ENCODE assay signal across 19 cellular contexts in the genomic region with DNA sequence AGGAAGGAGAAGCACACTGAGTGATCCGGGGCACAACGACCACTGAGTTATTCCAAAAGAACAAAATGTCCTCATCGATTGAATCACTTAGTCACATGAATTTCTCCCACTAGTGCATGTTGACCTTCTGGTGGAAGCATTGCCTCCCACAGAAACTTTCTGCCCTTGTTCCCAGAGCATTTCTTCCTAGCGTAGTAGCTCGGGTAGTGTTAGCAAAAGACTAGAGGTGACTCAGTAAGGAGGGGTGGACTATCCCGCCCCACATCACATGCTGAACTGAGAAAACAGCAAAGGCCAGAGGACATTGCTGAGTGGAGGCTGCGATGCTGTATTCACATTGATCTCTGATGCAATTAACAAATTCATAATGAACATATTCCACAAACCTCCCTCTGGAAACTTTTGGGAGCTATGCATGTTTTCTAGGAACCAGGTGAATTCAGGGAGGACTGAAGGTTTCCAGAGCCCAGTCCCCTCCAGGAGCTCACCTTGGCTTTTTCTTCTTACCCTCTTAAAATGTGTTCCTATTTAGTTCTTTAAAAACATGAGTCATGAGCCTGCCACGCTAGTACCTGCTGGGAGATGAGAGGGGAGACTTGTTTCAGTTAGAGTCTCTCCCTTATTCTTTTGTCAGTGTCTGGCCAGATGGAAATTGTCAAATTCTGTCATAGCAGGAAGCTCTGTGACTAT.
DNase-seq lines count a peak whose midpoint lies in the region; ATAC-seq, FAIRE-seq and TF ChIP-seq lines count a peak whose summit lies in the region.
"Had no signal": no experiment of that assay in that cellular context is flagged by ENCODE, and none has a peak within 500 bp of the region (broad histone marks: within the 10 kb centered on the region; RNA-seq: fewer than 3 reads in every experiment).

No MANE protein-coding gene starts in this region.

- no peaks in the 10 kb centered on the region for H3K36me3 Mint-ChIP-seq in endothelial cell (ENCODE audit: low read depth, unreplicated experiment)
- H3K36me3 Mint-ChIP-seq: CD4-positive, CD25-positive, alpha-beta regulatory T cell had no signal

- no peak overlapping the region for H3K4me3 Mint-ChIP-seq in endothelial cell (ENCODE audit: unreplicated experiment)
- H3K4me3 Mint-ChIP-seq: CD4-positive, CD25-positive, alpha-beta regulatory T cell had no signal

- 78 to 80% methylated on average over 8 of the region's 8 CpGs for WGBS in lower leg skin, 2 donors

- FAIRE-seq in GM19239 (lab: Jason Lieb, UNC) = no peak
- FAIRE-seq: A204.1, D721Med, G401.6, GM12892, GM18507, H1, K562 had no signal

- H3K27ac Mint-ChIP-seq in endothelial cell (ENCODE audit: unreplicated experiment) = no peak overlapping the region
- H3K27ac Mint-ChIP-seq: CD4-positive, CD25-positive, alpha-beta regulatory T cell had no signal

- no peak overlapping the region for H3K4me3 ChIP-seq in fibroblast of mammary gland (ENCODE audit: control insufficient read depth, low read depth, low read length)
- H3K4me3 ChIP-seq in lower leg skin (ENCODE audit: low read depth, poor library complexity, severe bottlenecking) = no peak overlapping the region
- H3K4me3 ChIP-seq: HAP-1, K562 had no signal

- no peak for TF ChIP-seq POLR2A in lower leg skin (IDR thresholded peaks at IDR 0.05)

- no peaks in the 10 kb centered on the region for H3K9me3 Mint-ChIP-seq in endothelial cell (ENCODE audit: unreplicated experiment)

- intact Hi-C loops in lower leg skin (cut with DNase I; ENCODE audit: low total_unique reads) = no loop called here

- H3K4me1 Mint-ChIP-seq in endothelial cell (ENCODE audit: unreplicated experiment) = no peaks in the 10 kb centered on the region
- H3K4me1 Mint-ChIP-seq: CD4-positive, CD25-positive, alpha-beta regulatory T cell had no signal

- no peak for TF ChIP-seq CTCF in fibroblast of mammary gland (conservative IDR thresholded peaks at IDR 0.05; ENCODE audit: control insufficient read depth, insufficient read depth, low read depth, low read length)
- TF ChIP-seq CTCF in omental fat pad (IDR thresholded peaks at IDR 0.05) = no peak
- no peak for TF ChIP-seq CTCF in lower leg skin (IDR thresholded peaks at IDR 0.05)
- TF ChIP-seq CTCF in GM10266 (IDR thresholded peaks at IDR 0.05; ENCODE audit: control insufficient read depth, insufficient read depth, low read depth, missing control alignments) = no peak
- no peak for TF ChIP-seq CTCF in endothelial cell (IDR thresholded peaks at IDR 0.05; ENCODE audit: unreplicated experiment)

- no peaks in the 10 kb centered on the region for H3K27me3 Mint-ChIP-seq in endothelial cell (ENCODE audit: unreplicated experiment)
- H3K27me3 Mint-ChIP-seq: CD4-positive, CD25-positive, alpha-beta regulatory T cell had no signal

- ATAC-seq in omental fat pad (ENCODE audit: low FRiP score) = peak; percentile 63
- ATAC-seq: K562 had no signal

- DNase-seq in NCI-H69 (lab: John Stamatoyannopoulos, UW) (peak; percentile 9), fibroblast of mammary gland (ENCODE audit: low read depth) (peak; percentile 22), omental fat pad (ENCODE audit: low spot score) (no peak), GM19239 (ENCODE audit: insufficient read length, low spot score) (no peak), lower leg skin (ENCODE audit: low spot score in 2 of 2) (no peak), GM10266 (ENCODE audit: extremely low spot score) (no peak), endothelial cell (ENCODE audit: low spot score) (no peak)
- DNase-seq: ACHN; BE2C; CD4-positive, CD25-positive, alpha-beta regulatory T cell; IMR-90 had no signal

Comparison
In these comparisons a context has a peak if more than half of its experiments do, and no peak if none do; other contexts are left out.
1. DNase-seq: peak in NCI-H69 (single experiment) and fibroblast of mammary gland (single experiment); none in omental fat pad (single experiment), GM19239 (single experiment), lower leg skin (0 of 2), GM10266 (single experiment) and endothelial cell (single experiment).